Comparison of ENCODE assay signal across 15 cellular contexts in genomic region chr16:54009464-54010176, GRCh38.
DNase-seq lines count a peak whose midpoint lies in the region; ATAC-seq and TF ChIP-seq lines count a peak whose summit lies in the region.
"Had no signal": no experiment of that assay in that cellular context is flagged by ENCODE, and none has a peak within 500 bp of the region (broad histone marks: within the 10 kb centered on the region; RNA-seq: fewer than 3 reads in every experiment).

No MANE protein-coding gene starts in this region.

- no peak for TF ChIP-seq CTCF in NB4 (IDR thresholded peaks at IDR 0.05; ENCODE audit: low read depth, low read length)

- DNase-seq in SIG-M5 treated with dmso at 0.1 percent for 504 hours (lab: John Stamatoyannopoulos, UW; ENCODE audit: unreplicated experiment): peak; percentile 9
- DNase-seq in SIG-M5 (lab: John Stamatoyannopoulos, UW): no peak
- peak; percentile 25 for DNase-seq in NB4 (ENCODE audit: low read depth)
- DNase-seq in left colon: peak in 1 of 2 donors; percentile 23
- no peak for DNase-seq in stimulated activated CD4-positive, alpha-beta T cell treated with anti-CD3 and anti-CD28 coated beads, Interleukin-4, amount 100 ng/mL, for 24 hours
- DNase-seq: 8988T; Calu3; CD8-positive, alpha-beta T cell; DMS79 treated with DMSO at 0.1 percent for 48 hours; EL had no signal

- no peak for TF ChIP-seq POLR2A in NB4 (IDR thresholded peaks at IDR 0.05; ENCODE audit: extremely low read depth, insufficient read length)

- no peak overlapping the region for H3K4me3 ChIP-seq in NB4 (ENCODE audit: low read depth, low read length)
- H3K4me3 ChIP-seq: BLaER1 treated with 17β-estradiol and CSF1 and Interleukin-3, amounts not matched to agents 10 nM and 100 nM; GM12878; HAP-1 had no signal

- ATAC-seq in left colon (peak; percentile 96), HG02970 (IDR thresholded peaks at IDR 0.05; ENCODE audit: low FRiP score, unreplicated experiment) (no peak), GM19467 (IDR thresholded peaks at IDR 0.05; ENCODE audit: unreplicated experiment) (no peak)
- ATAC-seq: CD8-positive, alpha-beta T cell; GM12878 had no signal

- intact Hi-C loops in left colon (cut with DNase I, micrococcal nuclease): no loop called here

Comparison
In these comparisons a context has a peak if more than half of its experiments do, and no peak if none do; other contexts are left out.
1. DNase-seq: peak in SIG-M5 treated with dmso at 0.1 percent for 504 hours (single experiment) and NB4 (single experiment); none in SIG-M5 (single experiment) and stimulated activated CD4-positive, alpha-beta T cell treated with anti-CD3 and anti-CD28 coated beads, Interleukin-4, amount 100 ng/mL, for 24 hours (single experiment).